Comparison of ENCODE assay signal across 30 cellular contexts in the genomic region with DNA sequence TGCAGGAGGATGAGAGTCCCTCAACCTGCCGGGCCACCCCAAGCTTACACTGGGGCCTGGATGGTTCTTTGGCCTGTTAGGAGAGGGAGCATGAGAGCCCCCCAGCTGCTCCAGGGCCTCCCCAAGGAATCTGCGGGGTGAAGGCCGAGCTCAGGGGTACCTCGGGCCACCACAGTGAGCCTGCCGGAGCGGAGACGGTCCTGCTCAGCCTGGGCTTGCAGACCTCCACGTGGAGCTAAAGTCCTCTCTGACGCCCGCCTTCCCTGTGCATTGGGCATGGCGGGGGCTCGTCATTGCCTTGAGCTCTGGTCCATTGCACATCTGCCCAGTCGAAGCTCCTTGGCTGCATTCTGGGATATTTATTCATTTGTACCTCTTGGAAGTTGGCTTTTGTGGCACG.
"Had no signal": no experiment of that assay in that cellular context is flagged by ENCODE, and none has a peak within 500 bp of the region (broad histone marks: within the 10 kb centered on the region; RNA-seq: fewer than 3 reads in every experiment).

No MANE protein-coding gene starts in this region.

- H3K4me3 Mint-ChIP-seq: activated CD4-positive, alpha-beta memory T cell treated with anti-CD3 and anti-CD28 coated beads for 36 hours; activated T-cell treated with anti-CD3 and anti-CD28 coated beads, Interleukin-2, amount 50 U/mL, for 72 hours; neural progenitor cell; stimulated activated effector memory CD8-positive, alpha-beta T cell treated with anti-CD3 and anti-CD28 coated beads, Interleukin-12 subunit alpha, Interleukin-12 subunit beta, amount 100 ng/mL, for 72 hours; stimulated activated naive CD8-positive, alpha-beta T cell treated with anti-CD3 and anti-CD28 coated beads, Interleukin-15, Interleukin-2, amounts not matched to agents 100 ng/mL and 50 ng/mL, for 24 hours; T-helper 1 cell treated with Interleukin-12 subunit alpha and Interleukin-12 subunit beta and Interleukin-4 antibody, amounts not matched to agents 30 μg/mL and 1 μg/mL, for 36 hours had no signal

- H3K4me1 ChIP-seq: adrenal gland, body of pancreas, gastroesophageal sphincter, thyroid gland, upper lobe of left lung had no signal

- H3K36me3 Mint-ChIP-seq: activated CD4-positive, alpha-beta memory T cell treated with anti-CD3 and anti-CD28 coated beads for 36 hours; activated naive CD4-positive, alpha-beta T cell treated with anti-CD3 and anti-CD28 coated beads, Interleukin-2, amount 50 U/mL, for 72 hours; naive thymus-derived CD4-positive, alpha-beta T cell; neural progenitor cell; stimulated activated effector memory CD8-positive, alpha-beta T cell treated with anti-CD3 and anti-CD28 coated beads, Interleukin-12 subunit alpha, Interleukin-12 subunit beta, amount 100 ng/mL, for 72 hours had no signal

- H3K79me2 ChIP-seq: hepatocyte had no signal

- H3K9ac ChIP-seq: neural progenitor cell had no signal

- H3K9me3 ChIP-seq: adrenal gland, body of pancreas, gastroesophageal sphincter, thyroid gland, upper lobe of left lung had no signal

- H3K4me3 ChIP-seq: adrenal gland, body of pancreas, coronary artery, dorsolateral prefrontal cortex, gastroesophageal sphincter, hepatocyte, neural progenitor cell, skin epidermis, thyroid gland, upper lobe of left lung had no signal

- DNase-seq: activated CD4-positive, alpha-beta memory T cell treated with anti-CD3 and anti-CD28 coated beads for 36 hours; activated CD4-positive, alpha-beta T cell treated with anti-CD3 and anti-CD28 coated beads for 48 hours; activated naive CD4-positive, alpha-beta T cell; activated T-cell treated with anti-CD3 and anti-CD28 coated beads for 4 hours; activated T-cell treated with anti-CD3 and anti-CD28 coated beads, Interleukin-2, amount 50 U/mL, for 72 hours; body of pancreas; cerebellar nuclear complex; dorsolateral prefrontal cortex; effector memory CD4-positive, alpha-beta T cell; left cardiac atrium; midbrain; naive thymus-derived CD4-positive, alpha-beta T cell; stimulated activated CD4-positive, alpha-beta T cell treated with anti-CD3 and anti-CD28 coated beads, Interleukin-4, amount 100 ng/mL, for 24 hours; substantia nigra; T-helper 9 cell; thyroid gland; upper lobe of left lung had no signal

- H3K4me2 ChIP-seq: hepatocyte, neural progenitor cell had no signal

- H3K27ac Mint-ChIP-seq: activated CD4-positive, alpha-beta memory T cell treated with anti-CD3 and anti-CD28 coated beads for 36 hours; activated naive CD4-positive, alpha-beta T cell treated with anti-CD3 and anti-CD28 coated beads, Interleukin-2, amount 50 U/mL, for 72 hours; activated T-cell treated with anti-CD3 and anti-CD28 coated beads, Interleukin-2, amount 50 U/mL, for 72 hours; progenitor cell of endocrine pancreas; stimulated activated effector memory CD8-positive, alpha-beta T cell treated with anti-CD3 and anti-CD28 coated beads, Interleukin-12 subunit alpha, Interleukin-12 subunit beta, amount 100 ng/mL, for 72 hours; stimulated activated naive CD8-positive, alpha-beta T cell treated with anti-CD3 and anti-CD28 coated beads, Interleukin-15, Interleukin-2, amounts not matched to agents 100 ng/mL and 50 ng/mL, for 24 hours; T-helper 1 cell treated with Interleukin-12 subunit alpha and Interleukin-12 subunit beta and Interleukin-4 antibody, amounts not matched to agents 30 μg/mL and 1 μg/mL, for 36 hours had no signal

- H3K27me3 ChIP-seq: adrenal gland, body of pancreas, dorsolateral prefrontal cortex, gastroesophageal sphincter, hepatocyte, neural progenitor cell, thyroid gland, upper lobe of left lung had no signal

- H2AFZ ChIP-seq: hepatocyte, neural progenitor cell had no signal

- H3K9me3 Mint-ChIP-seq: activated CD4-positive, alpha-beta memory T cell treated with anti-CD3 and anti-CD28 coated beads for 36 hours; activated naive CD4-positive, alpha-beta T cell treated with anti-CD3 and anti-CD28 coated beads, Interleukin-2, amount 50 U/mL, for 72 hours; activated T-cell treated with anti-CD3 and anti-CD28 coated beads, Interleukin-2, amount 50 U/mL, for 72 hours; naive thymus-derived CD4-positive, alpha-beta T cell; neural progenitor cell; stimulated activated effector memory CD8-positive, alpha-beta T cell treated with anti-CD3 and anti-CD28 coated beads, Interleukin-12 subunit alpha, Interleukin-12 subunit beta, amount 100 ng/mL, for 72 hours; stimulated activated naive CD8-positive, alpha-beta T cell treated with anti-CD3 and anti-CD28 coated beads, Interleukin-15, Interleukin-2, amounts not matched to agents 100 ng/mL and 50 ng/mL, for 24 hours; T-helper 1 cell treated with Interleukin-12 subunit alpha and Interleukin-12 subunit beta and Interleukin-4 antibody, amounts not matched to agents 30 μg/mL and 1 μg/mL, for 36 hours had no signal

- H3K36me3 ChIP-seq: adrenal gland, gastroesophageal sphincter, neural progenitor cell, thyroid gland, upper lobe of left lung had no signal

- ATAC-seq: activated naive CD4-positive, alpha-beta T cell treated with anti-CD3 and anti-CD28 coated beads, Interleukin-2, amount 50 U/mL, for 72 hours; activated T-cell treated with anti-CD3 and anti-CD28 coated beads, Interleukin-2, amount 50 U/mL, for 72 hours; body of pancreas; gastroesophageal sphincter; left cardiac atrium; naive thymus-derived CD4-positive, alpha-beta T cell; sciatic nerve; stimulated activated effector memory CD8-positive, alpha-beta T cell treated with anti-CD3 and anti-CD28 coated beads, Interleukin-12 subunit alpha, Interleukin-12 subunit beta, amount 100 ng/mL, for 72 hours had no signal

- H3K27me3 Mint-ChIP-seq: activated CD4-positive, alpha-beta memory T cell treated with anti-CD3 and anti-CD28 coated beads for 36 hours; stimulated activated naive CD8-positive, alpha-beta T cell treated with anti-CD3 and anti-CD28 coated beads, Interleukin-15, Interleukin-2, amounts not matched to agents 100 ng/mL and 50 ng/mL, for 24 hours had no signal

- H3K27ac ChIP-seq: adrenal gland, body of pancreas, coronary artery, dorsolateral prefrontal cortex, gastroesophageal sphincter, hepatocyte, neural progenitor cell, skin epidermis, thyroid gland, upper lobe of left lung, VCaP had no signal
